Comparison of ENCODE assay signal across 13 cellular contexts in the genomic region with DNA sequence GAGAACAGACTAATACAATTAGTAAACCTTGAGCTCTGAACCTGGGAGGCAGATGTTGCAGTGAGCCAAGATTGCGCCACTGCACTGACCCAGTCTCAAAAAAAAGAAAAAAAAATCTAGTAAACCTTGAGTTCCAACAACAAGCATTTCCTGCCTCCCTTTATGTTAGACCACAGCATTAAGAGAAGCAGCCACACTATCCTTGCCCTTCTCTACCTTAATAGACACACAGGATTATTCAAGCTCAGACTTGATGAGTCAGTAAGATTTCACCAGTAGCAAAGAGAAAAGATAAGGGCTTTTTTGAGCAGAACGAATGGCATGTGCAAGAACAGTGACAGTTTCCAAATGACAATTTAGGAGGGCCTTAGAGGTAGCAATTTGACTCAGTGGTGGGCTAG. TPM values are rescaled to one million over a fixed set of nuclear protein-coding genes. Genes with fewer than 3 reads are reported as not detected.
A peak's percentile ranks its signal among the peaks of the same experiment; 100 is the strongest.
DNase-seq lines count a peak whose midpoint lies in the region; ATAC-seq, FAIRE-seq and TF ChIP-seq lines count a peak whose summit lies in the region.
"Had no signal": no experiment of that assay in that cellular context is flagged by ENCODE, and none has a peak within 500 bp of the region (broad histone marks: within the 10 kb centered on the region; RNA-seq: fewer than 3 reads in every experiment).

No MANE protein-coding gene starts in this region.

- FAIRE-seq in keratinocyte (lab: Jason Lieb, UNC): peak; percentile 53

- no peaks in the 10 kb centered on the region for H3K36me3 ChIP-seq in keratinocyte (ENCODE audit: control insufficient read depth in 2 of 2, extremely low read depth in 1 of 2, insufficient read depth in 2 of 2, low read length in 2 of 2)
- H3K36me3 ChIP-seq: stomach had no signal

- no peak for ATAC-seq in WTC11

- H3K4me3 Mint-ChIP-seq in WTC11: no peak overlapping the region
- H3K4me3 Mint-ChIP-seq: dendritic cell treated with granulocyte-macrophage colony-stimulating factor and Interleukin-4, amounts not matched to agents 40 ng/mL and 50 ng/mL, for 4 days had no signal

- no peaks in the 10 kb centered on the region for H3K27me3 Mint-ChIP-seq in WTC11 (ENCODE audit: low read depth)
- H3K27me3 Mint-ChIP-seq: dendritic cell treated with granulocyte-macrophage colony-stimulating factor and Interleukin-4, amounts not matched to agents 40 ng/mL and 50 ng/mL, for 4 days had no signal

- no peak overlapping the region for H2AFZ ChIP-seq in keratinocyte (ENCODE audit: control insufficient read depth, low read length)

- peak overlapping the region; percentile 97 for H3K27ac Mint-ChIP-seq in WTC11
- H3K27ac Mint-ChIP-seq: dendritic cell treated with granulocyte-macrophage colony-stimulating factor and Interleukin-4, amounts not matched to agents 40 ng/mL and 50 ng/mL, for 4 days had no signal

- H3K27ac ChIP-seq in keratinocyte (ENCODE audit: control insufficient read depth, insufficient read depth, low read length): no peak overlapping the region
- H3K27ac ChIP-seq: stomach had no signal

- DNase-seq in AG09309 (ENCODE audit: low read depth) (peak; percentile 75), ELR (ENCODE audit: low read depth) (peak; percentile 44), WTC11 (ENCODE audit: low spot score) (no peak), keratinocyte (ENCODE audit: low read depth, low spot score) (no peak), NCI-H2196 treated with DMSO at 0.1 percent for 48 hours (lab: John Stamatoyannopoulos, UW; ENCODE audit: unreplicated experiment) (no peak), activated gamma-delta T cell (lab: John Stamatoyannopoulos, UW) (no peak), GDM1 (lab: John Stamatoyannopoulos, UW) (no peak)
- DNase-seq: activated CD4-positive, alpha-beta T cell treated with anti-CD3 and anti-CD28 coated beads for 4 hours; activated naive CD4-positive, alpha-beta T cell treated with anti-CD3 and anti-CD28 coated beads, Interleukin-2, amount 50 U/mL, for 16 hours; NCI-H2081 treated with DMSO at 0.1 percent for 48 hours; stomach; SW 1271 had no signal

- H3K4me1 Mint-ChIP-seq in WTC11: peaks cover 52% of the 10 kb centered on the region

- dilution Hi-C loops in keratinocyte (cut with MboI; ENCODE audit: extremely low pct_ligation_motif_present, low sequenced_read_pairs): no loop called here

- H3K79me2 ChIP-seq in keratinocyte (ENCODE audit: control insufficient read depth, insufficient read depth, low read length): no peaks in the 10 kb centered on the region

- H3K36me3 Mint-ChIP-seq in WTC11: peaks cover 14% of the 10 kb centered on the region

- H3K9me3 Mint-ChIP-seq in WTC11: peaks cover 17% of the 10 kb centered on the region

- peaks cover 18% of the 10 kb centered on the region for H3K4me1 ChIP-seq in keratinocyte (ENCODE audit: control insufficient read depth, extremely low read depth, insufficient read depth, low read length)

- CTCF ChIA-PET in WTC11 (lab: Charles Lee): interaction anchor here (0.8 kb wide), 1 partner anchor 18 kb away, joined by 3 read pairs; a partner anchor contains a TSS

- H3K9me1 ChIP-seq in keratinocyte (ENCODE audit: control insufficient read depth, extremely low read depth, insufficient read depth, low read length): no peaks in the 10 kb centered on the region

- no peaks in the 10 kb centered on the region for H4K20me1 ChIP-seq in keratinocyte (ENCODE audit: control insufficient read depth, extremely low read depth, insufficient read depth, low read length)

- POLR2A ChIA-PET in WTC11 (lab: Charles Lee): no interaction called here

- no peaks in the 10 kb centered on the region for H3K27me3 ChIP-seq in keratinocyte (ENCODE audit: control insufficient read depth, extremely low read depth, insufficient read depth, low read length)
- H3K27me3 ChIP-seq: stomach had no signal

- peak overlapping the region; percentile 2 for H3K4me2 ChIP-seq in keratinocyte (ENCODE audit: control insufficient read depth, extremely low read depth, insufficient read depth, low read depth, low read length)

- no peak overlapping the region for H3K9ac ChIP-seq in keratinocyte (ENCODE audit: control insufficient read depth, extremely low read depth, insufficient read depth, low read length)

- TF ChIP-seq CTCF in AG09309 (IDR thresholded peaks at IDR 0.05; ENCODE audit: control insufficient read depth, insufficient read depth, low read depth, low read length, missing control alignments) (no peak), WTC11 (IDR thresholded peaks at IDR 0.05) (no peak), keratinocyte (optimal IDR thresholded peaks at IDR 0.05 in 1 of 3, IDR thresholded peaks at IDR 0.05 in 1 of 3, conservative IDR thresholded peaks at IDR 0.05 in 1 of 3; ENCODE audit: extremely low read depth in 1 of 3, insufficient read depth in 2 of 3, low read length in 3 of 3) (no peak)

- no peaks in the 10 kb centered on the region for H3K9me3 ChIP-seq in keratinocyte (ENCODE audit: control insufficient read depth, low read depth, low read length)

- H3K4me3 ChIP-seq in AG09309 (ENCODE audit: control insufficient read depth, low read depth, low read length): no peak overlapping the region
- no peak overlapping the region for H3K4me3 ChIP-seq in keratinocyte (ENCODE audit: control insufficient read depth in 2 of 3, extremely low read depth in 1 of 3, insufficient read depth in 2 of 3, low read depth in 1 of 3, low read length in 3 of 3)
- H3K4me3 ChIP-seq: stomach had no signal

TF ChIP-seq in WTC11, 78 proteins besides CTCF, POLR2A, EP300 and RAD21:
- TF ChIP-seq CBFB (CRISPR knock-in tag; IDR thresholded peaks at IDR 0.05; ENCODE audit: low read depth) (no peak), ZNF263 (CRISPR knock-in tag; IDR thresholded peaks at IDR 0.05; ENCODE audit: low read depth) (no peak), TEAD1 (CRISPR knock-in tag; IDR thresholded peaks at IDR 0.05) (no peak), FOXK1 (CRISPR knock-in tag; IDR thresholded peaks at IDR 0.05) (no peak), OVOL2 (CRISPR knock-in tag; IDR thresholded peaks at IDR 0.05; ENCODE audit: borderline replicate concordance) (no peak)
- TF ChIP-seq, protein P1, sequence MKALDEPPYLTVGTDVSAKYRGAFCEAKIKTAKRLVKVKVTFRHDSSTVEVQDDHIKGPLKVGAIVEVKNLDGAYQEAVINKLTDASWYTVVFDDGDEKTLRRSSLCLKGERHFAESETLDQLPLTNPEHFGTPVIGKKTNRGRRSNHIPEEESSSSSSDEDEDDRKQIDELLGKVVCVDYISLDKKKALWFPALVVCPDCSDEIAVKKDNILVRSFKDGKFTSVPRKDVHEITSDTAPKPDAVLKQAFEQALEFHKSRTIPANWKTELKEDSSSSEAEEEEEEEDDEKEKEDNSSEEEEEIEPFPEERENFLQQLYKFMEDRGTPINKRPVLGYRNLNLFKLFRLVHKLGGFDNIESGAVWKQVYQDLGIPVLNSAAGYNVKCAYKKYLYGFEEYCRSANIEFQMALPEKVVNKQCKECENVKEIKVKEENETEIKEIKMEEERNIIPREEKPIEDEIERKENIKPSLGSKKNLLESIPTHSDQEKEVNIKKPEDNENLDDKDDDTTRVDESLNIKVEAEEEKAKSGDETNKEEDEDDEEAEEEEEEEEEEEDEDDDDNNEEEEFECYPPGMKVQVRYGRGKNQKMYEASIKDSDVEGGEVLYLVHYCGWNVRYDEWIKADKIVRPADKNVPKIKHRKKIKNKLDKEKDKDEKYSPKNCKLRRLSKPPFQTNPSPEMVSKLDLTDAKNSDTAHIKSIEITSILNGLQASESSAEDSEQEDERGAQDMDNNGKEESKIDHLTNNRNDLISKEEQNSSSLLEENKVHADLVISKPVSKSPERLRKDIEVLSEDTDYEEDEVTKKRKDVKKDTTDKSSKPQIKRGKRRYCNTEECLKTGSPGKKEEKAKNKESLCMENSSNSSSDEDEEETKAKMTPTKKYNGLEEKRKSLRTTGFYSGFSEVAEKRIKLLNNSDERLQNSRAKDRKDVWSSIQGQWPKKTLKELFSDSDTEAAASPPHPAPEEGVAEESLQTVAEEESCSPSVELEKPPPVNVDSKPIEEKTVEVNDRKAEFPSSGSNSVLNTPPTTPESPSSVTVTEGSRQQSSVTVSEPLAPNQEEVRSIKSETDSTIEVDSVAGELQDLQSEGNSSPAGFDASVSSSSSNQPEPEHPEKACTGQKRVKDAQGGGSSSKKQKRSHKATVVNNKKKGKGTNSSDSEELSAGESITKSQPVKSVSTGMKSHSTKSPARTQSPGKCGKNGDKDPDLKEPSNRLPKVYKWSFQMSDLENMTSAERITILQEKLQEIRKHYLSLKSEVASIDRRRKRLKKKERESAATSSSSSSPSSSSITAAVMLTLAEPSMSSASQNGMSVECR (CRISPR knock-in tag; IDR thresholded peaks at IDR 0.05; ENCODE audit: borderline replicate concordance): no peak
TF ChIP-seq in WTC11: peak in this region for 0.

RNA-seq across cellular contexts. Expression of a gene that starts 18.0 kb away (rescaled TPM):
- 102 to 115 TPM (median 102 TPM) in 3 replicates for total RNA-seq in WTC11 (2021)
- polyA plus RNA-seq in keratinocyte: 70.9 to 130 TPM (median 98.4 TPM) in 3 replicates
- polyA plus RNA-seq in keratinocyte (2011; ENCODE audit: low read depth): 73.4 TPM
- 35.9 and 65.0 TPM in 2 replicates for polyA plus RNA-seq in keratinocyte (2011; cell fraction: cytosol; rRNA removed)
- 125 and 208 TPM in 2 replicates for polyA plus RNA-seq in keratinocyte (2011; cell fraction: nucleus; rRNA removed)
- polyA plus RNA-seq in keratinocyte (2012; ENCODE audit: low replicate concordance): 84.0 and 86.3 TPM in 2 replicates
- polyA minus RNA-seq in keratinocyte: 54.3 to 225 TPM (median 97.0 TPM) in 3 replicates
- 85.0 TPM for polyA minus RNA-seq in keratinocyte (2011; cell fraction: cytosol; rRNA and poly(A)+ RNA removed)
- polyA minus RNA-seq in keratinocyte (2011; cell fraction: nucleus; rRNA and poly(A)+ RNA removed): 243 and 504 TPM in 2 replicates

Comparison
In these comparisons a context has a peak if more than half of its experiments do, and no peak if none do; other contexts are left out.
1. DNase-seq: peak in AG09309 (single experiment) and ELR (single experiment); none in WTC11 (single experiment), keratinocyte (single experiment), NCI-H2196 treated with DMSO at 0.1 percent for 48 hours (single experiment), activated gamma-delta T cell (single experiment) and GDM1 (single experiment).